Comparison of ENCODE assay signal across 19 cellular contexts in genomic region chr18:50749421-50749820, GRCh38.
DNase-seq lines count a peak whose midpoint lies in the region; ATAC-seq and TF ChIP-seq lines count a peak whose summit lies in the region.
"Had no signal": no experiment of that assay in that cellular context is flagged by ENCODE, and none has a peak within 500 bp of the region (broad histone marks: within the 10 kb centered on the region; RNA-seq: fewer than 3 reads in every experiment).

No MANE protein-coding gene starts in this region.

- H3K36me3 Mint-ChIP-seq in nephron (ENCODE audit: low read depth) (no peaks in the 10 kb centered on the region), type B pancreatic cell (no peaks in the 10 kb centered on the region)
- H3K36me3 Mint-ChIP-seq: CD14-positive monocyte, IgD-negative memory B cell had no signal

- H3K4me3 ChIP-seq in right atrium auricular region (no peak overlapping the region), heart left ventricle (no peak overlapping the region), tibial artery (no peak overlapping the region)
- H3K4me3 ChIP-seq: GM23248, SK-N-MC had no signal

- no peak overlapping the region for H3K4me3 Mint-ChIP-seq in nephron
- H3K4me3 Mint-ChIP-seq in type B pancreatic cell: no peak overlapping the region
- H3K4me3 Mint-ChIP-seq: B cell, CD14-positive monocyte, IgD-negative memory B cell had no signal

- H3K4me1 Mint-ChIP-seq in nephron (peaks cover 70% of the 10 kb centered on the region), type B pancreatic cell (ENCODE audit: unreplicated experiment) (peaks cover 27% of the 10 kb centered on the region)
- H3K4me1 Mint-ChIP-seq: B cell, CD14-positive monocyte had no signal

- TF ChIP-seq CTCF in right atrium auricular region (IDR thresholded peaks at IDR 0.05): no peak
- TF ChIP-seq CTCF in heart left ventricle (IDR thresholded peaks at IDR 0.05): no peak
- no peak for TF ChIP-seq CTCF in nephron (IDR thresholded peaks at IDR 0.05; ENCODE audit: unreplicated experiment in 3 of 3)
- no peak for TF ChIP-seq CTCF in type B pancreatic cell (conservative IDR thresholded peaks at IDR 0.05)
- TF ChIP-seq CTCF in tibial artery (IDR thresholded peaks at IDR 0.05): no peak

- H3K9me3 ChIP-seq in right atrium auricular region: peaks cover 0 to 3% of the 10 kb centered on the region in 2 donors
- no peaks in the 10 kb centered on the region for H3K9me3 ChIP-seq in heart left ventricle
- no peaks in the 10 kb centered on the region for H3K9me3 ChIP-seq in tibial artery

- H3K27me3 ChIP-seq in right atrium auricular region (no peaks in the 10 kb centered on the region), heart left ventricle (peaks cover 0 to 8% (median 0%) of the 10 kb centered on the region in 9 donors), tibial artery (peaks cover 0 to 2% of the 10 kb centered on the region in 2 donors)

- intact Hi-C loops in heart left ventricle (cut with DNase I) (no loop called here), tibial artery (cut with DNase I; ENCODE audit: low total_unique reads) (no loop called here)

- peaks cover 0 to 4% of the 10 kb centered on the region in 2 donors for H3K4me1 ChIP-seq in right atrium auricular region
- H3K4me1 ChIP-seq in heart left ventricle: no peaks in the 10 kb centered on the region
- H3K4me1 ChIP-seq in tibial artery: no peaks in the 10 kb centered on the region

- H3K27ac Mint-ChIP-seq in nephron (peak overlapping the region; percentile 60 to 89 (median 89)), type B pancreatic cell (peak overlapping the region; percentile 50)
- H3K27ac Mint-ChIP-seq: B cell, CD14-positive monocyte, IgD-negative memory B cell had no signal

- no peak overlapping the region for H3K27ac ChIP-seq in right atrium auricular region
- H3K27ac ChIP-seq in heart left ventricle: no peak overlapping the region
- H3K27ac ChIP-seq in tibial artery: no peak overlapping the region
- H3K27ac ChIP-seq: GM23248, RWPE1, SK-N-MC had no signal

- DNase-seq in right atrium auricular region (ENCODE audit: low spot score) (peak; percentile 2), heart left ventricle (no peak), type B pancreatic cell (ENCODE audit: extremely low spot score, unreplicated experiment) (no peak), tibial artery (no peak), NCI-H510A (lab: John Stamatoyannopoulos, UW) (no peak)
- peak; percentile 4 for DNase-seq in activated CD8-positive, alpha-beta memory T cell treated with anti-CD3 and anti-CD28 coated beads, Interleukin-2, amount 50 U/mL, for 48 hours
- no peak for DNase-seq in activated CD4-positive, alpha-beta T cell treated with anti-CD3 and anti-CD28 coated beads for 48 hours
- DNase-seq: GM23248; HCEC 1CT; NCI-H187; NCI-H748 treated with DMSO at 0.1 percent for 48 hours; NK-92 treated with Interleukin-12 subunit alpha and Interleukin-12 subunit beta, amount 100 ng/mL, for 24 hours; SHP77 treated with DMSO at 0.1 percent for 48 hours had no signal

- 73 to 81% (median 79%) methylated on average over 5 of the region's 5 CpGs for WGBS in heart left ventricle, 4 donors

- TF ChIP-seq POLR2A in heart left ventricle (IDR thresholded peaks at IDR 0.05): no peak

- H3K9me3 Mint-ChIP-seq in nephron (no peaks in the 10 kb centered on the region), type B pancreatic cell (no peaks in the 10 kb centered on the region)

- no peaks in the 10 kb centered on the region for H3K27me3 Mint-ChIP-seq in nephron (ENCODE audit: low read depth)
- peaks cover 4% of the 10 kb centered on the region for H3K27me3 Mint-ChIP-seq in type B pancreatic cell

- ATAC-seq in heart left ventricle: no peak

- H3K36me3 ChIP-seq in right atrium auricular region (no peaks in the 10 kb centered on the region), heart left ventricle (no peaks in the 10 kb centered on the region), tibial artery (no peaks in the 10 kb centered on the region)

Comparison
In these comparisons a context has a peak if more than half of its experiments do, and no peak if none do; other contexts are left out.
1. DNase-seq: peak in right atrium auricular region (single experiment) and activated CD8-positive, alpha-beta memory T cell treated with anti-CD3 and anti-CD28 coated beads, Interleukin-2, amount 50 U/mL, for 48 hours (single experiment); none in heart left ventricle (0 of 5), type B pancreatic cell (single experiment), tibial artery (0 of 2), activated CD4-positive, alpha-beta T cell treated with anti-CD3 and anti-CD28 coated beads for 48 hours (single experiment) and NCI-H510A (single experiment).